In the genomic region with DNA sequence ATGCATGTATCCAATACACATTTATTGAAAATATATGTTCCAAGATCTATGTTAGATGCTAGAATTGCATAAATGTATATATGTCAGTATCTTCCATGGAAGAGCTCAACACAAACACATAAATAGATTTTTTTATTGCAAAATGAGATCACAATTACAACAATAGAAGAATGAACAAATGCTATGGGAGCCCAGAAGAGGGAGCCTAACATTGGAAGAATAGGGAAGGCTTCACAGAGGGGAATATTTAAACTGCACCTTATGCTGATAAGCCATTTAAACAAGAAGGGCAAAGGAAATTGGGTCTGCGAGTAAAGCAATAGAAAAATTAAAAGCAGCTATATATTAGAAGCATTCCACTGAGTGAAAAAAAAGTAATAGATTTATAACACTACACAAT, we compare ENCODE assay signal across 19 cellular contexts.
DNase-seq lines count a peak whose midpoint lies in the region; ATAC-seq, FAIRE-seq and TF ChIP-seq lines count a peak whose summit lies in the region.
"Had no signal": no experiment of that assay in that cellular context is flagged by ENCODE, and none has a peak within 500 bp of the region (broad histone marks: within the 10 kb centered on the region; RNA-seq: fewer than 3 reads in every experiment).

No MANE protein-coding gene starts in this region.

- H3K4ac ChIP-seq in mesendoderm (ENCODE audit: low read depth, low read length), result no peak overlapping the region

- no peaks in the 10 kb centered on the region for H3K79me1 ChIP-seq in mesendoderm (ENCODE audit: low read length)

- no peaks in the 10 kb centered on the region for H3K4me1 ChIP-seq in mesendoderm (ENCODE audit: control insufficient read depth, low read depth, low read length)

- no peak overlapping the region for H2BK15ac ChIP-seq in mesendoderm (replicated peaks; ENCODE audit: low read depth)

- H3K4me3 ChIP-seq in AG04450 (ENCODE audit: low read depth, low read length), result no peak overlapping the region
- no peak overlapping the region for H3K4me3 ChIP-seq in cardiac fibroblast (replicated peaks in 1 of 2; ENCODE audit: low read depth in 2 of 2, low read length in 2 of 2)
- H3K4me3 ChIP-seq in mesendoderm (ENCODE audit: low read length), result no peak overlapping the region

- CTCF ChIA-PET in AG04450 (lab: Charles Lee), result interaction anchor here (1.7 kb wide), 1 partner anchor 163 kb away, joined by 19 read pairs; no protein-coding TSS in a partner anchor

- no peak overlapping the region for H2BK5ac ChIP-seq in mesendoderm (ENCODE audit: low read length)

- H4K5ac ChIP-seq in mesendoderm (ENCODE audit: low read length), result no peak overlapping the region

- no peaks in the 10 kb centered on the region for H3K36me3 ChIP-seq in mesendoderm (ENCODE audit: control insufficient read depth, insufficient read depth, low read length)

- no peaks in the 10 kb centered on the region for H3K36me3 Mint-ChIP-seq in HFFc6 (ENCODE audit: low read depth)
- no peaks in the 10 kb centered on the region for H3K36me3 Mint-ChIP-seq in stimulated activated naive B cell treated with anti-CD40 and anti-IgM and Interleukin-4, amounts not matched to agents 10 μg/mL and 1 μg/mL and 100 μg/mL, for 72 hours
- H3K36me3 Mint-ChIP-seq: activated naive CD8-positive, alpha-beta T cell; immature natural killer cell had no signal

- H3K27ac ChIP-seq in AG04450 (ENCODE audit: low read depth, low read length) (no peak overlapping the region), mesendoderm (ENCODE audit: low read depth, low read length) (no peak overlapping the region)
- H3K27ac ChIP-seq: KMS-11 had no signal

- ATAC-seq in stimulated activated naive B cell treated with anti-CD40 and anti-IgM and Interleukin-4, amounts not matched to agents 10 μg/mL and 1 μg/mL and 100 μg/mL, for 72 hours (replicated peaks), result no peak

- H3K4me2 ChIP-seq in mesendoderm (ENCODE audit: low read length), result no peak overlapping the region
- H3K4me2 ChIP-seq: KMS-11 had no signal

- H3K9ac ChIP-seq in mesendoderm (ENCODE audit: low read length), result no peak overlapping the region
- H3K9ac ChIP-seq: KMS-11 had no signal

- H4K8ac ChIP-seq in mesendoderm (ENCODE audit: low read depth, low read length), result no peak overlapping the region

- no peak overlapping the region for H3K56ac ChIP-seq in mesendoderm (ENCODE audit: low read length)

- no peaks in the 10 kb centered on the region for H3K4me1 Mint-ChIP-seq in HFFc6 (ENCODE audit: low read depth)
- H3K4me1 Mint-ChIP-seq in stimulated activated naive B cell treated with anti-CD40 and anti-IgM and Interleukin-4, amounts not matched to agents 10 μg/mL and 1 μg/mL and 100 μg/mL, for 72 hours, result no peaks in the 10 kb centered on the region
- H3K4me1 Mint-ChIP-seq: B cell, immature natural killer cell, nephron progenitor cell had no signal

- no peak overlapping the region for H2BK120ac ChIP-seq in mesendoderm (ENCODE audit: low read depth, low read length)

- no peak overlapping the region for H2AK5ac ChIP-seq in mesendoderm (ENCODE audit: low read length)

- FAIRE-seq in HTR-8/SVneo (lab: Jason Lieb, UNC), result no peak
- FAIRE-seq: GM12892 had no signal

- H3K79me2 ChIP-seq in mesendoderm (ENCODE audit: control insufficient read depth, insufficient read depth, low read length), result no peaks in the 10 kb centered on the region

- H3K27me3 ChIP-seq in AG04450 (ENCODE audit: control insufficient read depth, insufficient read depth, low read length) (no peaks in the 10 kb centered on the region), mesendoderm (ENCODE audit: insufficient read depth, low read length, poor library complexity) (no peaks in the 10 kb centered on the region)

- H3K27ac Mint-ChIP-seq in HFFc6, result no peak overlapping the region
- H3K27ac Mint-ChIP-seq in stimulated activated naive B cell treated with anti-CD40 and anti-IgM and Interleukin-4, amounts not matched to agents 10 μg/mL and 1 μg/mL and 100 μg/mL, for 72 hours, result no peak overlapping the region
- H3K27ac Mint-ChIP-seq: activated naive CD8-positive, alpha-beta T cell; B cell; immature natural killer cell; nephron progenitor cell had no signal

- no peaks in the 10 kb centered on the region for H3K9me3 Mint-ChIP-seq in HFFc6
- peaks cover 0 to 6% of the 10 kb centered on the region in 2 donors for H3K9me3 Mint-ChIP-seq in stimulated activated naive B cell treated with anti-CD40 and anti-IgM and Interleukin-4, amounts not matched to agents 10 μg/mL and 1 μg/mL and 100 μg/mL, for 72 hours
- H3K9me3 Mint-ChIP-seq: nephron progenitor cell had no signal

- POLR2A ChIA-PET in AG04450 (lab: Yijun Ruan, JAX), result no interaction called here

- no peak overlapping the region for H3K4me3 Mint-ChIP-seq in HFFc6
- no peak overlapping the region for H3K4me3 Mint-ChIP-seq in stimulated activated naive B cell treated with anti-CD40 and anti-IgM and Interleukin-4, amounts not matched to agents 10 μg/mL and 1 μg/mL and 100 μg/mL, for 72 hours
- H3K4me3 Mint-ChIP-seq: activated naive CD8-positive, alpha-beta T cell; B cell; immature natural killer cell; nephron progenitor cell had no signal

- DNase-seq in AG04450 (ENCODE audit: low read depth, low spot score), result no peak
- no peak for DNase-seq in HFFc6
- peak; percentile 8 to 14 for DNase-seq in cardiac fibroblast (ENCODE audit: low read depth in 2 of 2)
- DNase-seq in mesendoderm, result peak; percentile 14
- no peak for DNase-seq in Kasumi-1 (lab: John Stamatoyannopoulos, UW)
- DNase-seq in HTR-8/SVneo (ENCODE audit: insufficient read length, low spot score), result no peak
- no peak for DNase-seq in stimulated activated naive B cell treated with anti-CD40 and anti-IgM and Interleukin-4, amounts not matched to agents 10 μg/mL and 1 μg/mL and 100 μg/mL, for 72 hours
- no peak for DNase-seq in activated CD8-positive, alpha-beta memory T cell treated with anti-CD3 and anti-CD28 coated beads, Interleukin-2, amount 50 U/mL, for 48 hours
- DNase-seq: activated CD4-positive, alpha-beta T cell treated with anti-CD3 and anti-CD28 coated beads, Interleukin-2, amount 50 U/mL, for 4 hours; activated T-cell treated with anti-CD3 and anti-CD28 coated beads, Interleukin-2, amount 50 U/mL, for 48 hours; effector memory CD4-positive, alpha-beta T cell; GDM1; immature natural killer cell; NCI-H146; nephron progenitor cell had no signal

- no peaks in the 10 kb centered on the region for H3K9me3 ChIP-seq in AG04450 (ENCODE audit: control insufficient read depth, insufficient read depth, low read length)

- no peak overlapping the region for H3K18ac ChIP-seq in mesendoderm (ENCODE audit: low read length)

- TF ChIP-seq CTCF in AG04450 (IDR thresholded peaks at IDR 0.05; ENCODE audit: low read depth, low read length), result peak; percentile 30
- peak; percentile 36 for TF ChIP-seq CTCF in HFFc6 (IDR thresholded peaks at IDR 0.05)
- TF ChIP-seq CTCF in cardiac fibroblast (IDR thresholded peaks at IDR 0.05; ENCODE audit: low read depth, low read length), result peak; percentile 20

- peaks cover 2% of the 10 kb centered on the region for H3K27me3 Mint-ChIP-seq in HFFc6 (ENCODE audit: insufficient read depth)
- peaks cover 3 to 10% of the 10 kb centered on the region in 2 donors for H3K27me3 Mint-ChIP-seq in stimulated activated naive B cell treated with anti-CD40 and anti-IgM and Interleukin-4, amounts not matched to agents 10 μg/mL and 1 μg/mL and 100 μg/mL, for 72 hours

- WGBS in mesendoderm (ENCODE audit: extremely low coverage, insufficient coverage, low lambda C conversion rate), result no CpG with 5 or more reads among the region's 1 CpG

- no peak overlapping the region for H3K23ac ChIP-seq in mesendoderm (ENCODE audit: low read length)

Comparison
In these comparisons a context has a peak if more than half of its experiments do, and no peak if none do; other contexts are left out.
1. DNase-seq: peak in cardiac fibroblast (2 of 2) and mesendoderm (single experiment); none in AG04450 (single experiment), HFFc6 (single experiment), Kasumi-1 (0 of 2), HTR-8/SVneo (single experiment), stimulated activated naive B cell treated with anti-CD40 and anti-IgM and Interleukin-4, amounts not matched to agents 10 μg/mL and 1 μg/mL and 100 μg/mL, for 72 hours (single experiment) and activated CD8-positive, alpha-beta memory T cell treated with anti-CD3 and anti-CD28 coated beads, Interleukin-2, amount 50 U/mL, for 48 hours (single experiment).
2. Peak in every context shown above with its lines, with median percentiles within 50 percentile points of each other: CTCF ChIP-seq.